1 cellular context compared by ENCODE assay signal in genomic region chr19:34120846-34121639, GRCh38.
TF ChIP-seq lines count a peak whose summit lies in the region.

No MANE protein-coding gene starts in this region.

TF ChIP-seq in HEK293, 187 proteins besides CTCF, POLR2A, EP300 and RAD21 (continued from another document):
- TF ChIP-seq ZNF580 (tag by site-specific recombination; IDR thresholded peaks at IDR 0.05) (peak; percentile 25; the same call in 1 of the 2 replicates), MZF1 (tag by site-specific recombination; IDR thresholded peaks at IDR 0.05; ENCODE audit: borderline replicate concordance) (0 out of 2 replicates have a peak, but pooled peaks have one; percentile 2)
